ENCODE assay signal across 8 cellular contexts in genomic region chr17:57948555-57949420, GRCh38. TPM values are rescaled to one million over a fixed set of nuclear protein-coding genes. Genes with fewer than 3 reads are reported as not detected.
DNase-seq lines count a peak whose midpoint lies in the region; ATAC-seq and TF ChIP-seq lines count a peak whose summit lies in the region.

No MANE protein-coding gene starts in this region.

- H3K27ac ChIP-seq in AG04450 (ENCODE audit: low read depth, low read length) (peak overlapping the region; percentile 97), hepatocyte (peak overlapping the region; percentile 87)

- WGBS in hepatocyte (ENCODE audit: low lambda C conversion rate, missing lambda C conversion rate): 72% methylated on average over 5 of the region's 5 CpGs

- no peaks in the 10 kb centered on the region for H4K20me1 ChIP-seq in hepatocyte (ENCODE audit: insufficient read depth, poor library complexity, severe bottlenecking)

- no peak for TF ChIP-seq CTCF in AG04450 (IDR thresholded peaks at IDR 0.05; ENCODE audit: low read depth, low read length)
- TF ChIP-seq CTCF in hepatocyte (IDR thresholded peaks at IDR 0.05; ENCODE audit: poor library complexity): no peak

- peak; percentile 69 for ATAC-seq in stimulated activated naive CD8-positive, alpha-beta T cell treated with anti-CD3 and anti-CD28 coated beads, Interleukin-15, amount 100 ng/mL, for 72 hours
- no peak for ATAC-seq in GM19467 (IDR thresholded peaks at IDR 0.05; ENCODE audit: unreplicated experiment)

- H3K27me3 Mint-ChIP-seq in stimulated activated naive CD8-positive, alpha-beta T cell treated with anti-CD3 and anti-CD28 coated beads, Interleukin-15, amount 100 ng/mL, for 72 hours: peaks cover 29% of the 10 kb centered on the region

- H3K4me1 ChIP-seq in adipocyte (ENCODE audit: control insufficient read depth, insufficient read depth, low read length) (peaks cover 76% of the 10 kb centered on the region), hepatocyte (ENCODE audit: insufficient read depth) (peaks cover 70% of the 10 kb centered on the region), HAP-1 (peaks cover 61% of the 10 kb centered on the region)

- POLR2A ChIA-PET in AG04450 (lab: Yijun Ruan, JAX): interaction anchor here (0.6 to 4.2 kb wide), 7 partner anchors 13 to 1395 kb away, joined by 3 to 23 read pairs (median 3); no protein-coding TSS in a partner anchor

- peak overlapping the region in 1 of 2 donors; percentile 55 for H3K27ac Mint-ChIP-seq in stimulated activated naive CD8-positive, alpha-beta T cell treated with anti-CD3 and anti-CD28 coated beads, Interleukin-15, amount 100 ng/mL, for 72 hours

- no peaks in the 10 kb centered on the region for H3K9me3 Mint-ChIP-seq in stimulated activated naive CD8-positive, alpha-beta T cell treated with anti-CD3 and anti-CD28 coated beads, Interleukin-15, amount 100 ng/mL, for 72 hours

- no peak overlapping the region for H3K4me3 Mint-ChIP-seq in stimulated activated naive CD8-positive, alpha-beta T cell treated with anti-CD3 and anti-CD28 coated beads, Interleukin-15, amount 100 ng/mL, for 72 hours

- CTCF ChIA-PET in AG04450 (lab: Charles Lee): interaction anchor here (0.6 to 4.3 kb wide), 15 partner anchors 10 to 1873 kb away, joined by 3 to 15 read pairs (median 4); no protein-coding TSS in a partner anchor

- H3K4me1 Mint-ChIP-seq in stimulated activated naive CD8-positive, alpha-beta T cell treated with anti-CD3 and anti-CD28 coated beads, Interleukin-15, amount 100 ng/mL, for 72 hours: peaks cover 57% of the 10 kb centered on the region

- H3K9me3 ChIP-seq in AG04450 (ENCODE audit: control insufficient read depth, insufficient read depth, low read length) (no peaks in the 10 kb centered on the region), adipocyte (ENCODE audit: control insufficient read depth, low read length) (no peaks in the 10 kb centered on the region), hepatocyte (ENCODE audit: low read depth) (no peaks in the 10 kb centered on the region), HAP-1 (no peaks in the 10 kb centered on the region)

- peak; percentile 60 for DNase-seq in AG04450 (ENCODE audit: low read depth, low spot score)
- DNase-seq in HT-29 (ENCODE audit: low spot score): peak; percentile 90
- DNase-seq in adipocyte (ENCODE audit: low read depth): peak; percentile 85
- DNase-seq in hepatocyte (ENCODE audit: low spot score): peak; percentile 70
- DNase-seq in stimulated activated naive CD8-positive, alpha-beta T cell treated with anti-CD3 and anti-CD28 coated beads, Interleukin-15, amount 100 ng/mL, for 72 hours: no peak
- no peak for DNase-seq in HAP-1 (ENCODE audit: low spot score in 2 of 2)
- no peak for DNase-seq in stimulated activated naive CD4-positive, alpha-beta T cell (lab: John Stamatoyannopoulos, UW)

- H3K9ac ChIP-seq in adipocyte (ENCODE audit: low read length): peak overlapping the region; percentile 56

- peaks cover 63% of the 10 kb centered on the region for H3K79me2 ChIP-seq in hepatocyte

- H3K4me2 ChIP-seq in hepatocyte: peak overlapping the region; percentile 32

- H3K4me3 ChIP-seq in AG04450 (ENCODE audit: low read depth, low read length) (peak overlapping the region; percentile 37), adipocyte (ENCODE audit: low read length) (peak overlapping the region; percentile 11), hepatocyte (no peak overlapping the region), HAP-1 (no peak overlapping the region)

- H3K36me3 ChIP-seq in adipocyte (ENCODE audit: control insufficient read depth, insufficient read depth, low read length, severe bottlenecking): no peaks in the 10 kb centered on the region
- H3K36me3 ChIP-seq in hepatocyte (replicated peaks; ENCODE audit: insufficient read depth, low read depth): no peaks in the 10 kb centered on the region
- H3K36me3 ChIP-seq in HAP-1 (replicated peaks): no peaks in the 10 kb centered on the region

- H3K9me2 ChIP-seq in hepatocyte (replicated peaks; ENCODE audit: insufficient read depth): no peaks in the 10 kb centered on the region

- H3K27me3 ChIP-seq in AG04450 (ENCODE audit: control insufficient read depth, insufficient read depth, low read length) (no peaks in the 10 kb centered on the region), adipocyte (replicated peaks; ENCODE audit: control insufficient read depth, insufficient read depth, low read length) (no peaks in the 10 kb centered on the region), hepatocyte (no peaks in the 10 kb centered on the region), HAP-1 (ENCODE audit: low read depth) (no peaks in the 10 kb centered on the region)

- no peak overlapping the region for H2AFZ ChIP-seq in hepatocyte

- in situ Hi-C loops in HAP-1 (cut with MboI; ENCODE audit: low sequenced_read_pairs): loop anchor here (5.0 kb wide), 1 partner anchor 41 kb away; no protein-coding TSS in a partner anchor

RNA-seq across cellular contexts. Expression of gene CUEDC1, which starts 6.4 kb away (rescaled TPM):
- polyA plus RNA-seq in AG04450 (2011; rRNA removed): 21.6 and 27.6 TPM in 2 replicates
- 20.9 and 22.6 TPM in 2 replicates for polyA minus RNA-seq in AG04450 (2011; rRNA and poly(A)+ RNA removed)
- total RNA-seq in HT-29 (2014; rRNA removed; shearing (Covaris generic)): 37.6 and 45.5 TPM in 2 replicates
- total RNA-seq in hepatocyte: 9.3 and 11.6 TPM in 2 replicates
- polyA plus RNA-seq in hepatocyte: 23.3 and 27.4 TPM in 2 replicates

RNA-seq across cellular contexts. Expression of gene VEZF1, which starts 39.3 kb away (rescaled TPM):
- polyA plus RNA-seq in AG04450 (2011; rRNA removed) (34.2 and 38.9 TPM in 2 replicates), hepatocyte (19.1 and 20.9 TPM in 2 replicates)
- polyA minus RNA-seq in AG04450 (2011; rRNA and poly(A)+ RNA removed): 65.1 and 68.2 TPM in 2 replicates
- 39.5 and 47.5 TPM in 2 replicates for total RNA-seq in HT-29 (2014; rRNA removed; shearing (Covaris generic))
- total RNA-seq in hepatocyte: 56.0 and 57.3 TPM in 2 replicates

RNA-seq across cellular contexts. Expression of gene SRSF1, which starts 58.3 kb away (rescaled TPM):
- polyA plus RNA-seq in AG04450 (2011; rRNA removed): 215 and 249 TPM in 2 replicates
- polyA minus RNA-seq in AG04450 (2011; rRNA and poly(A)+ RNA removed): 278 and 309 TPM in 2 replicates
- total RNA-seq in HT-29 (2014; rRNA removed; shearing (Covaris generic)): 404 and 436 TPM in 2 replicates
- total RNA-seq in hepatocyte: 175 and 189 TPM in 2 replicates
- 98.3 and 107 TPM in 2 replicates for polyA plus RNA-seq in hepatocyte

Comparison
In these comparisons a context has a peak if more than half of its experiments do, and no peak if none do; other contexts are left out.
1. DNase-seq: peak in AG04450 (single experiment), HT-29 (single experiment), adipocyte (single experiment) and hepatocyte (single experiment); none in stimulated activated naive CD8-positive, alpha-beta T cell treated with anti-CD3 and anti-CD28 coated beads, Interleukin-15, amount 100 ng/mL, for 72 hours (0 of 2), HAP-1 (0 of 2) and stimulated activated naive CD4-positive, alpha-beta T cell (0 of 6).
2. H3K4me3 ChIP-seq: peak in AG04450 (single experiment) and adipocyte (single experiment); none in hepatocyte (single experiment) and HAP-1 (single experiment).